Comparison of ENCODE assay signal across 8 cellular contexts in the genomic region with DNA sequence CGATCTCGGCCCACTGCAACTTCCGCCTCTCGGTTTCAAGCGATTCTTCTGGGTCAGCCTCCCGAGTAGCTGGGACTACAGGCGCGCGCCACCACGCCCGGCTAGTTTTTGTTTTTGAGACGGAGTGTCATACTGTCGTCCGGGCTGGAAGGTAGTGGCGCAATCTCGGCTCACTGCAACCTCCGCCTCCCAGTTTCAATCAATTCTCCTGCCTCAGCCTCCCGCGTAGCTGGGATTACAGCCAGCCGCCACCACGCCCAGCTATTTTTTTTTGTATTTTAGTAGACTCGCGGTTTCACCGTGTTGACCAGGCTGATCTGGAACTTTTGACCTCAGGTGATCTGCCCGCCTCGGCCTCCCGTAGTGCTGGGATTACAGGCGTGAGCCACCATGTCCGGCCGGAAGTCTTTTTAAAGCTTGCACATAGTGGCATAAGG. TPM values are rescaled to one million over a fixed set of nuclear protein-coding genes. Genes with fewer than 3 reads are reported as not detected.
DNase-seq lines count a peak whose midpoint lies in the region; ATAC-seq, FAIRE-seq and TF ChIP-seq lines count a peak whose summit lies in the region.

No MANE protein-coding gene starts in this region.

- DNase-seq in ELF-1 (ENCODE audit: low read depth, low spot score) (peak; percentile 50), RWPE1 (ENCODE audit: low spot score) (no peak), pancreas (peak in 4 of 6 donors; percentile 13 to 45 (median 25)), SIG-M5 (lab: John Stamatoyannopoulos, UW) (no peak), NCI-H1092 (lab: John Stamatoyannopoulos, UW) (no peak), NCI-H2227 (lab: John Stamatoyannopoulos, UW; ENCODE audit: unreplicated experiment) (no peak), DMS 273 treated with DMSO at 0.1 percent for 48 hours (lab: John Stamatoyannopoulos, UW) (no peak)

- ATAC-seq in pancreas: no peak

- H3K27ac ChIP-seq in RWPE1 (peak overlapping the region; percentile 94), esophagus (ENCODE audit: low read depth in 2 of 2, low read length in 1 of 2) (no peak overlapping the region), pancreas (peak overlapping the region in 3 of 4 donors; percentile 88 to 99 (median 95))

- intact Hi-C loops in pancreas (cut with DNase I): no loop called here

- H3K36me3 ChIP-seq in esophagus (ENCODE audit: control insufficient read depth in 2 of 2, insufficient read depth in 2 of 2, low read length in 1 of 2) (no peaks in the 10 kb centered on the region), pancreas (peaks cover 0 to 10% (median 10%) of the 10 kb centered on the region in 3 donors)

- FAIRE-seq in pancreas (lab: Jason Lieb, UNC): no peak

- POLR2A ChIA-PET in RWPE1 (lab: Yijun Ruan, JAX; ENCODE audit: low non-redundant PET): no interaction called here

- H3K4me3 ChIP-seq in esophagus (ENCODE audit: low read depth in 1 of 2, low read length in 2 of 2): peak overlapping the region; percentile 70 to 87
- H3K4me3 ChIP-seq in pancreas: peak overlapping the region in 3 of 4 donors; percentile 66 to 84 (median 77)

- CTCF ChIA-PET in RWPE1 (lab: Yijun Ruan, JAX): interaction anchor here (0.6 kb wide), 2 partner anchors 15 to 245 kb away, joined by 4 read pairs; no protein-coding TSS in a partner anchor

- TF ChIP-seq CTCF in RWPE1 (conservative IDR thresholded peaks at IDR 0.05; ENCODE audit: low read depth): no peak
- TF ChIP-seq CTCF in pancreas (IDR thresholded peaks at IDR 0.05): no peak

- no peaks in the 10 kb centered on the region for H3K9me3 ChIP-seq in esophagus (ENCODE audit: control insufficient read depth in 2 of 2, insufficient read depth in 1 of 2, low read depth in 1 of 2, low read length in 1 of 2)
- H3K9me3 ChIP-seq in pancreas: no peaks in the 10 kb centered on the region

- H3K27me3 ChIP-seq in esophagus (ENCODE audit: control insufficient read depth in 1 of 2, insufficient read depth in 2 of 2, low read length in 2 of 2): no peaks in the 10 kb centered on the region
- H3K27me3 ChIP-seq in pancreas: no peaks in the 10 kb centered on the region

- 77 to 80% methylated on average over 30 of the region's 30 CpGs for WGBS in esophagus, 2 donors
- 45 to 53% methylated on average over 30 of the region's 30 CpGs for WGBS in pancreas, 2 donors

- H3K4me1 ChIP-seq in esophagus (ENCODE audit: control insufficient read depth in 2 of 2, insufficient read depth in 2 of 2, low read length in 1 of 2) (peaks cover 5 to 8% of the 10 kb centered on the region in 2 donors), pancreas (peaks cover 14 to 52% (median 50%) of the 10 kb centered on the region in 3 donors)

RNA-seq across cellular contexts. Expression of a gene that starts 1.2 kb away (rescaled TPM):
- polyA plus RNA-seq in esophagus: 1 to 10 TPM; 8.9 to 9.5 TPM
- total RNA-seq in pancreas: 10 to 100 TPM; 13.0 to 23.2 (median 15.1) TPM
- 10 to 100 TPM in 1 of 2 donors, 1 to 10 TPM in 1; 6.1 to 14.9 TPM for polyA plus RNA-seq in pancreas

Comparison
In these comparisons a context has a peak if more than half of its experiments do, and no peak if none do; other contexts are left out.
1. DNase-seq: peak in ELF-1 (single experiment) and pancreas (4 of 6); none in RWPE1 (single experiment), SIG-M5 (single experiment), NCI-H1092 (single experiment), NCI-H2227 (single experiment) and DMS 273 treated with DMSO at 0.1 percent for 48 hours (single experiment).
2. H3K27ac ChIP-seq: peak in RWPE1 (single experiment) and pancreas (3 of 4); none in esophagus (0 of 2).